In genomic region chr6:142279350-142280180, GRCh38 we compare ENCODE assay signal across 1 cellular context.
TF ChIP-seq lines count a peak whose summit lies in the region.

No MANE protein-coding gene starts in this region.

TF ChIP-seq in GM23338, 12 proteins besides CTCF, POLR2A, EP300 and RAD21 (continued from another document):
- TF ChIP-seq, protein P1, sequence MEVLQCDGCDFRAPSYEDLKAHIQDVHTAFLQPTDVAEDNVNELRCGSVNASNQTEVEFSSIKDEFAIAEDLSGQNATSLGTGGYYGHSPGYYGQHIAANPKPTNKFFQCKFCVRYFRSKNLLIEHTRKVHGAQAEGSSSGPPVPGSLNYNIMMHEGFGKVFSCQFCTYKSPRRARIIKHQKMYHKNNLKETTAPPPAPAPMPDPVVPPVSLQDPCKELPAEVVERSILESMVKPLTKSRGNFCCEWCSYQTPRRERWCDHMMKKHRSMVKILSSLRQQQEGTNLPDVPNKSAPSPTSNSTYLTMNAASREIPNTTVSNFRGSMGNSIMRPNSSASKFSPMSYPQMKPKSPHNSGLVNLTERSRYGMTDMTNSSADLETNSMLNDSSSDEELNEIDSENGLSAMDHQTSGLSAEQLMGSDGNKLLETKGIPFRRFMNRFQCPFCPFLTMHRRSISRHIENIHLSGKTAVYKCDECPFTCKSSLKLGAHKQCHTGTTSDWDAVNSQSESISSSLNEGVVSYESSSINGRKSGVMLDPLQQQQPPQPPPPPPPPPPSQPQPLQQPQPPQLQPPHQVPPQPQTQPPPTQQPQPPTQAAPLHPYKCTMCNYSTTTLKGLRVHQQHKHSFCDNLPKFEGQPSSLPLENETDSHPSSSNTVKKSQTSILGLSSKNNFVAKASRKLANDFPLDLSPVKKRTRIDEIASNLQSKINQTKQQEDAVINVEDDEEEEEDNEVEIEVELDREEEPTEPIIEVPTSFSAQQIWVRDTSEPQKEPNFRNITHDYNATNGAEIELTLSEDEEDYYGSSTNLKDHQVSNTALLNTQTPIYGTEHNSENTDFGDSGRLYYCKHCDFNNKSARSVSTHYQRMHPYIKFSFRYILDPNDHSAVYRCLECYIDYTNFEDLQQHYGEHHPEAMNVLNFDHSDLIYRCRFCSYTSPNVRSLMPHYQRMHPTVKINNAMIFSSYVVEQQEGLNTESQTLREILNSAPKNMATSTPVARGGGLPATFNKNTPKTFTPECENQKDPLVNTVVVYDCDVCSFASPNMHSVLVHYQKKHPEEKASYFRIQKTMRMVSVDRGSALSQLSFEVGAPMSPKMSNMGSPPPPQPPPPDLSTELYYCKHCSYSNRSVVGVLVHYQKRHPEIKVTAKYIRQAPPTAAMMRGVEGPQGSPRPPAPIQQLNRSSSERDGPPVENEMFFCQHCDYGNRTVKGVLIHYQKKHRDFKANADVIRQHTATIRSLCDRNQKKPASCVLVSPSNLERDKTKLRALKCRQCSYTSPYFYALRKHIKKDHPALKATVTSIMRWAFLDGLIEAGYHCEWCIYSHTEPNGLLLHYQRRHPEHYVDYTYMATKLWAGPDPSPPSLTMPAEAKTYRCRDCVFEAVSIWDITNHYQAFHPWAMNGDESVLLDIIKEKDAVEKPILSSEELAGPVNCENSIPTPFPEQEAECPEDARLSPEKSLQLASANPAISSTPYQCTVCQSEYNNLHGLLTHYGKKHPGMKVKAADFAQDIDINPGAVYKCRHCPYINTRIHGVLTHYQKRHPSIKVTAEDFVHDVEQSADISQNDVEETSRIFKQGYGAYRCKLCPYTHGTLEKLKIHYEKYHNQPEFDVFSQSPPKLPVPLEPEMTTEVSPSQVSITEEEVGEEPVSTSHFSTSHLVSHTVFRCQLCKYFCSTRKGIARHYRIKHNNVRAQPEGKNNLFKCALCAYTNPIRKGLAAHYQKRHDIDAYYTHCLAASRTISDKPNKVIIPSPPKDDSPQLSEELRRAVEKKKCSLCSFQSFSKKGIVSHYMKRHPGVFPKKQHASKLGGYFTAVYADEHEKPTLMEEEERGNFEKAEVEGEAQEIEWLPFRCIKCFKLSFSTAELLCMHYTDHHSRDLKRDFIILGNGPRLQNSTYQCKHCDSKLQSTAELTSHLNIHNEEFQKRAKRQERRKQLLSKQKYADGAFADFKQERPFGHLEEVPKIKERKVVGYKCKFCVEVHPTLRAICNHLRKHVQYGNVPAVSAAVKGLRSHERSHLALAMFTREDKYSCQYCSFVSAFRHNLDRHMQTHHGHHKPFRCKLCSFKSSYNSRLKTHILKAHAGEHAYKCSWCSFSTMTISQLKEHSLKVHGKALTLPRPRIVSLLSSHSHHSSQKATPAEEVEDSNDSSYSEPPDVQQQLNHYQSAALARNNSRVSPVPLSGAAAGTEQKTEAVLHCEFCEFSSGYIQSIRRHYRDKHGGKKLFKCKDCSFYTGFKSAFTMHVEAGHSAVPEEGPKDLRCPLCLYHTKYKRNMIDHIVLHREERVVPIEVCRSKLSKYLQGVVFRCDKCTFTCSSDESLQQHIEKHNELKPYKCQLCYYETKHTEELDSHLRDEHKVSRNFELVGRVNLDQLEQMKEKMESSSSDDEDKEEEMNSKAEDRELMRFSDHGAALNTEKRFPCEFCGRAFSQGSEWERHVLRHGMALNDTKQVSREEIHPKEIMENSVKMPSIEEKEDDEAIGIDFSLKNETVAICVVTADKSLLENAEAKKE (CRISPR knock-in tag; IDR thresholded peaks at IDR 0.05): no peak
